In genomic region chr3:182389041-182389815, GRCh38 we compare ENCODE assay signal across 14 cellular contexts.
DNase-seq lines count a peak whose midpoint lies in the region; ATAC-seq, FAIRE-seq and TF ChIP-seq lines count a peak whose summit lies in the region.
"Had no signal": no experiment of that assay in that cellular context is flagged by ENCODE, and none has a peak within 500 bp of the region (broad histone marks: within the 10 kb centered on the region; RNA-seq: fewer than 3 reads in every experiment).

No MANE protein-coding gene starts in this region.

- dilution Hi-C loops in keratinocyte (cut with MboI; ENCODE audit: extremely low pct_ligation_motif_present, low sequenced_read_pairs): no loop called here

- TF ChIP-seq EP300 in suprapubic skin (IDR thresholded peaks at IDR 0.05): no peak

- H3K9ac ChIP-seq in keratinocyte (ENCODE audit: control insufficient read depth, extremely low read depth, insufficient read depth, low read length): peak overlapping the region; percentile 70

- no peak for TF ChIP-seq POLR2A in H54 (IDR thresholded peaks at IDR 0.05; ENCODE audit: low read depth, low read length)
- no peak for TF ChIP-seq POLR2A in suprapubic skin (IDR thresholded peaks at IDR 0.05)

- 50% methylated on average over 2 of the region's 2 CpGs for WGBS in suprapubic skin

- H2AFZ ChIP-seq in keratinocyte (ENCODE audit: control insufficient read depth, low read length): peak overlapping the region; percentile 90

- POLR2A ChIA-PET in HEK293T (lab: Yijun Ruan, JAX): no interaction called here

- H3K9me3 ChIP-seq in keratinocyte (ENCODE audit: control insufficient read depth, low read depth, low read length) (no peaks in the 10 kb centered on the region), suprapubic skin (no peaks in the 10 kb centered on the region)

- H3K79me2 ChIP-seq in keratinocyte (ENCODE audit: control insufficient read depth, insufficient read depth, low read length): no peaks in the 10 kb centered on the region

- H3K4me2 ChIP-seq in keratinocyte (ENCODE audit: control insufficient read depth, extremely low read depth, insufficient read depth, low read depth, low read length): peak overlapping the region; percentile 81

- no peak for DNase-seq in H54 (ENCODE audit: insufficient read length, low spot score)
- DNase-seq in NCI-H2081 (lab: John Stamatoyannopoulos, UW): peak; percentile 85 to 97
- peak; percentile 15 for DNase-seq in RCC 7860 (ENCODE audit: low spot score)
- peak; percentile 74 for DNase-seq in keratinocyte (ENCODE audit: low read depth, low spot score)
- DNase-seq in suprapubic skin (ENCODE audit: low spot score in 2 of 2): no peak
- DNase-seq in HEK293T (ENCODE audit: extremely low spot score): no peak
- DNase-seq: activated T-cell treated with anti-CD3 and anti-CD28 coated beads, Interleukin-2, amount 50 U/mL, for 72 hours; NK-92 treated with Interleukin-12 subunit alpha and Interleukin-12 subunit beta, amount 100 ng/mL, for 24 hours; right cardiac atrium; stimulated activated naive CD8-positive, alpha-beta T cell treated with anti-CD3 and anti-CD28 coated beads, Interleukin-15, Interleukin-2, amounts not matched to agents 100 U/mL and 50 U/mL, for 24 hours had no signal

- no peaks in the 10 kb centered on the region for H3K9me1 ChIP-seq in keratinocyte (ENCODE audit: control insufficient read depth, extremely low read depth, insufficient read depth, low read length)

- CTCF ChIA-PET in HEK293T (lab: Yijun Ruan, JAX): interaction anchor here (0.6 kb wide), 1 partner anchor 63 kb away, joined by 3 read pairs; no protein-coding TSS in a partner anchor

- TF ChIP-seq CTCF in keratinocyte (optimal IDR thresholded peaks at IDR 0.05 in 1 of 3, IDR thresholded peaks at IDR 0.05 in 1 of 3, conservative IDR thresholded peaks at IDR 0.05 in 1 of 3; ENCODE audit: extremely low read depth in 1 of 3, insufficient read depth in 2 of 3, low read length in 3 of 3): no peak
- no peak for TF ChIP-seq CTCF in suprapubic skin (IDR thresholded peaks at IDR 0.05)

- no peaks in the 10 kb centered on the region for H3K36me3 ChIP-seq in keratinocyte (ENCODE audit: control insufficient read depth in 2 of 2, extremely low read depth in 1 of 2, insufficient read depth in 2 of 2, low read length in 2 of 2)
- H3K36me3 ChIP-seq in suprapubic skin: no peaks in the 10 kb centered on the region

- FAIRE-seq in H54 (lab: Jason Lieb, UNC) (peak; percentile 99), RCC 7860 (lab: Jason Lieb, UNC) (no peak), keratinocyte (lab: Jason Lieb, UNC) (peak; percentile 95)

- peak overlapping the region in 2 of 3 experiments; percentile 34 to 44 for H3K4me3 ChIP-seq in keratinocyte (ENCODE audit: control insufficient read depth in 2 of 3, extremely low read depth in 1 of 3, insufficient read depth in 2 of 3, low read depth in 1 of 3, low read length in 3 of 3)
- no peak overlapping the region for H3K4me3 ChIP-seq in suprapubic skin

- H4K20me1 ChIP-seq in keratinocyte (ENCODE audit: control insufficient read depth, extremely low read depth, insufficient read depth, low read length): no peaks in the 10 kb centered on the region

- no peaks in the 10 kb centered on the region for H3K27me3 ChIP-seq in keratinocyte (ENCODE audit: control insufficient read depth, extremely low read depth, insufficient read depth, low read length)
- no peaks in the 10 kb centered on the region for H3K27me3 ChIP-seq in suprapubic skin

- H3K27ac ChIP-seq in keratinocyte (ENCODE audit: control insufficient read depth, insufficient read depth, low read length): peak overlapping the region; percentile 96
- H3K27ac ChIP-seq in suprapubic skin: no peak overlapping the region
- H3K27ac ChIP-seq: C4-2B had no signal

- ATAC-seq in HG03196 (IDR thresholded peaks at IDR 0.05; ENCODE audit: unreplicated experiment) (no peak), GM21381 (IDR thresholded peaks at IDR 0.05; ENCODE audit: unreplicated experiment) (no peak)
- ATAC-seq: activated T-cell treated with anti-CD3 and anti-CD28 coated beads, Interleukin-2, amount 50 U/mL, for 72 hours; natural killer cell treated with Interleukin-12 subunit alpha and Interleukin-12 subunit beta and Interleukin-15 and Interleukin-18, amount 100 ng/mL, for 72 hours; right cardiac atrium; stimulated activated naive CD8-positive, alpha-beta T cell treated with anti-CD3 and anti-CD28 coated beads, Interleukin-15, Interleukin-2, amounts not matched to agents 100 U/mL and 50 U/mL, for 24 hours had no signal

- H3K4me1 ChIP-seq in keratinocyte (ENCODE audit: control insufficient read depth, extremely low read depth, insufficient read depth, low read length) (peaks cover 23% of the 10 kb centered on the region), suprapubic skin (no peaks in the 10 kb centered on the region)

TF ChIP-seq in HEK293T, 16 proteins besides CTCF, POLR2A, EP300 and RAD21:
- TF ChIP-seq PKNOX1 (IDR thresholded peaks at IDR 0.05) (no peak), FOXA1 (IDR thresholded peaks at IDR 0.05) (no peak), ZNF384 (IDR thresholded peaks at IDR 0.05) (no peak), BHLHE40 (IDR thresholded peaks at IDR 0.05; ENCODE audit: borderline replicate concordance) (no peak), CTBP1 (IDR thresholded peaks at IDR 0.05; ENCODE audit: borderline replicate concordance) (no peak), NFRKB (IDR thresholded peaks at IDR 0.05) (no peak)

Comparison
In these comparisons a context has a peak if more than half of its experiments do, and no peak if none do; other contexts are left out.
1. DNase-seq: peak in NCI-H2081 (2 of 2), RCC 7860 (single experiment) and keratinocyte (single experiment); none in H54 (single experiment), suprapubic skin (0 of 2) and HEK293T (single experiment).